ENCODE assay signal across 27 cellular contexts in genomic region chr18:23249348-23249747, GRCh38.
"Had no signal": no experiment of that assay in that cellular context is flagged by ENCODE, and none has a peak within 500 bp of the region (broad histone marks: within the 10 kb centered on the region; RNA-seq: fewer than 3 reads in every experiment).

No MANE protein-coding gene starts in this region.

- H3K4me3 Mint-ChIP-seq: naive thymus-derived CD8-positive, alpha-beta T cell; nephron progenitor cell; stimulated activated memory B cell treated with anti-CD40 and anti-IgM and Interleukin-4, amounts not matched to agents 10 μg/mL and 1 μg/mL and 100 μg/mL, for 72 hours had no signal

- FAIRE-seq: endometrium, frontal cortex had no signal

- H3K27ac Mint-ChIP-seq: nephron progenitor cell; stimulated activated memory B cell treated with anti-CD40 and anti-IgM and Interleukin-4, amounts not matched to agents 10 μg/mL and 1 μg/mL and 100 μg/mL, for 72 hours had no signal

- H3K9me3 ChIP-seq: esophagus muscularis mucosa, lower lobe of right lung, ovary, psoas muscle, sigmoid colon, thoracic aorta, vagina had no signal

- H3K36me3 ChIP-seq: ovary had no signal

- H3K9me3 Mint-ChIP-seq: stimulated activated memory B cell treated with anti-CD40 and anti-IgM and Interleukin-4, amounts not matched to agents 10 μg/mL and 1 μg/mL and 100 μg/mL, for 72 hours had no signal

- H3K4me1 ChIP-seq: esophagus muscularis mucosa, psoas muscle, sigmoid colon had no signal

- H3K4me1 Mint-ChIP-seq: naive thymus-derived CD8-positive, alpha-beta T cell; stimulated activated memory B cell treated with anti-CD40 and anti-IgM and Interleukin-4, amounts not matched to agents 10 μg/mL and 1 μg/mL and 100 μg/mL, for 72 hours had no signal

- H3K36me3 Mint-ChIP-seq: naive thymus-derived CD8-positive, alpha-beta T cell had no signal

- H3K27ac ChIP-seq: coronary artery, epithelial cell of prostate, esophagus muscularis mucosa, heart left ventricle, hepatocyte, lower lobe of right lung, ovary, psoas muscle, sigmoid colon, spleen, thoracic aorta, tibial nerve, vagina had no signal

- DNase-seq: dermis blood vessel endothelial cell; effector memory CD4-positive, alpha-beta T cell; heart left ventricle; kidney glomerular epithelial cell; left ventricle myocardium superior; lower lobe of right lung; naive thymus-derived CD8-positive, alpha-beta T cell; nephron progenitor cell; nucleus accumbens; ovary; psoas muscle; right cardiac atrium; sigmoid colon; spleen; stimulated activated CD4-positive, alpha-beta T cell treated with anti-CD3 and anti-CD28 coated beads, Interleukin-4, amount 100 ng/mL, for 4 hours; stimulated activated naive CD8-positive, alpha-beta T cell treated with anti-CD3 and anti-CD28 coated beads, Interleukin-15, Interleukin-2, amounts not matched to agents 100 U/mL and 50 U/mL, for 24 hours; substantia nigra had no signal

- ATAC-seq: heart left ventricle; left ventricle myocardium superior; naive thymus-derived CD8-positive, alpha-beta T cell; psoas muscle; right cardiac atrium; stimulated activated memory B cell treated with anti-CD40 and anti-IgM and Interleukin-4, amounts not matched to agents 10 μg/mL and 1 μg/mL and 100 μg/mL, for 72 hours; stimulated activated naive CD8-positive, alpha-beta T cell treated with anti-CD3 and anti-CD28 coated beads, Interleukin-15, Interleukin-2, amounts not matched to agents 100 U/mL and 50 U/mL, for 24 hours had no signal

- H3K27me3 ChIP-seq: esophagus muscularis mucosa, heart left ventricle, hepatocyte, ovary, sigmoid colon, spleen, tibial nerve, vagina had no signal

- H3K4me3 ChIP-seq: coronary artery, esophagus muscularis mucosa, heart left ventricle, hepatocyte, lower lobe of right lung, ovary, psoas muscle, sigmoid colon, spleen, thoracic aorta, tibial nerve, vagina had no signal
